9 cellular contexts compared by ENCODE assay signal in genomic region chr19:48968179-48968661, GRCh38. TPM values are rescaled to one million over a fixed set of nuclear protein-coding genes. Genes with fewer than 3 reads are reported as not detected.
A peak's percentile ranks its signal among the peaks of the same experiment; 100 is the strongest.
DNase-seq lines count a peak whose midpoint lies in the region; ATAC-seq and TF ChIP-seq lines count a peak whose summit lies in the region.
"Had no signal": no experiment of that assay in that cellular context is flagged by ENCODE, and none has a peak within 500 bp of the region (broad histone marks: within the 10 kb centered on the region; RNA-seq: fewer than 3 reads in every experiment).

No MANE protein-coding gene starts in this region.

- peaks cover 35 to 55% of the 10 kb centered on the region in 2 donors for H3K36me3 Mint-ChIP-seq in CD14-positive monocyte

- H3K4me1 Mint-ChIP-seq in CD14-positive monocyte: peaks cover 52% of the 10 kb centered on the region

- no peak overlapping the region for H2AFZ ChIP-seq in Karpas-422 (ENCODE audit: low read length)

- H3K27ac Mint-ChIP-seq in CD14-positive monocyte: peak overlapping the region; percentile 95 to 99 (median 97)

- DNase-seq in CD14-positive monocyte (ENCODE audit: low spot score) (no peak), Karpas-422 (no peak), omental fat pad (ENCODE audit: low spot score) (no peak), OCI-M1 (lab: John Stamatoyannopoulos, UW) (no peak), SIG-M5 treated with dmso at 0.1 percent for 504 hours (lab: John Stamatoyannopoulos, UW; ENCODE audit: unreplicated experiment) (no peak), NCI-H2081 treated with DMSO at 0.1 percent for 48 hours (lab: John Stamatoyannopoulos, UW) (no peak), inferior parietal cortex (ENCODE audit: extremely low spot score) (no peak)
- DNase-seq: stimulated activated naive CD8-positive, alpha-beta T cell treated with anti-CD3 and anti-CD28 coated beads, Interleukin-15, Interleukin-2, amounts not matched to agents 100 U/mL and 50 U/mL, for 24 hours had no signal

- TF ChIP-seq CTCF in CD14-positive monocyte (IDR thresholded peaks at IDR 0.05) (no peak), omental fat pad (IDR thresholded peaks at IDR 0.05) (no peak)

- H3K4me3 ChIP-seq in Karpas-422 (ENCODE audit: low read length): no peak overlapping the region

- H3K9me3 Mint-ChIP-seq in CD14-positive monocyte: peaks cover 0 to 10% (median 0%) of the 10 kb centered on the region in 7 donors

- peaks cover 12% of the 10 kb centered on the region for H3K79me2 ChIP-seq in Karpas-422 (ENCODE audit: low read length)

- H3K27me3 Mint-ChIP-seq in CD14-positive monocyte (ENCODE audit: low read depth in 3 of 3): peaks cover 0 to 14% (median 0%) of the 10 kb centered on the region in 3 donors

- no peaks in the 10 kb centered on the region for H3K9me3 ChIP-seq in Karpas-422 (ENCODE audit: low read length)

- peaks cover 58% of the 10 kb centered on the region for H3K4me1 ChIP-seq in Karpas-422 (ENCODE audit: low read length)

- H3K27ac ChIP-seq in Karpas-422 (ENCODE audit: low read length) (peak overlapping the region; percentile 78), cingulate gyrus (ENCODE audit: low read depth, low read length) (peak overlapping the region; percentile 75)

- no peaks in the 10 kb centered on the region for H3K27me3 ChIP-seq in Karpas-422 (ENCODE audit: low read length)

- peak overlapping the region; percentile 99 to 100 for H3K4me3 Mint-ChIP-seq in CD14-positive monocyte

- peak; percentile 5 for ATAC-seq in omental fat pad (ENCODE audit: low FRiP score)
- ATAC-seq: stimulated activated naive CD8-positive, alpha-beta T cell treated with anti-CD3 and anti-CD28 coated beads, Interleukin-15, Interleukin-2, amounts not matched to agents 100 U/mL and 50 U/mL, for 24 hours had no signal

- intact Hi-C loops in CD14-positive monocyte (cut with micrococcal nuclease): loop anchor here (5.0 to 10.0 kb wide), 2 partner anchors 331 to 333 kb away; partner anchors contain the start of gene DBP (in 2 of the 2)

- H3K9me2 ChIP-seq in Karpas-422 (replicated peaks; ENCODE audit: insufficient read depth, low read length): no peaks in the 10 kb centered on the region

- peaks cover 37% of the 10 kb centered on the region for H3K36me3 ChIP-seq in Karpas-422 (ENCODE audit: insufficient read depth, low read length)

- H4K20me1 ChIP-seq in Karpas-422 (ENCODE audit: insufficient read depth, low read depth, low read length): peaks cover 12% of the 10 kb centered on the region

- H3K4me2 ChIP-seq in Karpas-422 (ENCODE audit: low read depth, low read length, poor library complexity, severe bottlenecking): no peak overlapping the region

- H3K9ac ChIP-seq in Karpas-422 (ENCODE audit: low read length): peak overlapping the region; percentile 29; the same call in 1 of the 2 replicates

RNA-seq across cellular contexts. Expression of gene FTL, which starts 3.1 kb away (rescaled TPM):
- over 10,000 TPM; 23,650 to 26,681 TPM for polyA plus RNA-seq in CD14-positive monocyte
- total RNA-seq in Karpas-422 (2014; rRNA removed; shearing (Covaris generic); ENCODE audit: low replicate concordance): 6,036 and 6,638 TPM in 2 replicates
- 1,000 to 10,000 TPM; 6,104 to 9,580 (median 8,850) TPM for total RNA-seq in omental fat pad

RNA-seq across cellular contexts. Expression of gene BAX, which starts 13.5 kb away (rescaled TPM):
- polyA plus RNA-seq in CD14-positive monocyte: 10 to 100 TPM; 69.2 to 80.5 TPM
- total RNA-seq in Karpas-422 (2014; rRNA removed; shearing (Covaris generic); ENCODE audit: low replicate concordance): 93.8 and 164 TPM in 2 replicates
- total RNA-seq in omental fat pad: 10 to 100 TPM; 26.4 to 64.2 (median 37.3) TPM

RNA-seq across cellular contexts. Expression of gene GYS1, which starts 24.9 kb away (rescaled TPM):
- 10 to 100 TPM; 13.3 to 21.3 TPM for polyA plus RNA-seq in CD14-positive monocyte
- total RNA-seq in Karpas-422 (2014; rRNA removed; shearing (Covaris generic); ENCODE audit: low replicate concordance): 39.0 and 42.6 TPM in 2 replicates
- total RNA-seq in omental fat pad: 10 to 100 TPM; 34.3 to 41.0 (median 38.8) TPM

RNA-seq across cellular contexts. Expression of gene RUVBL2, which starts 25.5 kb away (rescaled TPM):
- 10 to 100 TPM; 40.1 to 41.9 TPM for polyA plus RNA-seq in CD14-positive monocyte
- total RNA-seq in Karpas-422 (2014; rRNA removed; shearing (Covaris generic); ENCODE audit: low replicate concordance): 107 and 298 TPM in 2 replicates
- total RNA-seq in omental fat pad: 10 to 100 TPM; 66.3 to 83.9 (median 72.4) TPM

RNA-seq across cellular contexts. Expression of gene DHDH, which starts 34.7 kb away (rescaled TPM):
- under 1 TPM in 1 of 2 donors, not detected in 1; 0.38 TPM for polyA plus RNA-seq in CD14-positive monocyte
- 1.4 and 3.3 TPM in 2 replicates for total RNA-seq in Karpas-422 (2014; rRNA removed; shearing (Covaris generic); ENCODE audit: low replicate concordance)
- not detected for total RNA-seq in omental fat pad
